1 cellular context compared by ENCODE assay signal in the genomic region with DNA sequence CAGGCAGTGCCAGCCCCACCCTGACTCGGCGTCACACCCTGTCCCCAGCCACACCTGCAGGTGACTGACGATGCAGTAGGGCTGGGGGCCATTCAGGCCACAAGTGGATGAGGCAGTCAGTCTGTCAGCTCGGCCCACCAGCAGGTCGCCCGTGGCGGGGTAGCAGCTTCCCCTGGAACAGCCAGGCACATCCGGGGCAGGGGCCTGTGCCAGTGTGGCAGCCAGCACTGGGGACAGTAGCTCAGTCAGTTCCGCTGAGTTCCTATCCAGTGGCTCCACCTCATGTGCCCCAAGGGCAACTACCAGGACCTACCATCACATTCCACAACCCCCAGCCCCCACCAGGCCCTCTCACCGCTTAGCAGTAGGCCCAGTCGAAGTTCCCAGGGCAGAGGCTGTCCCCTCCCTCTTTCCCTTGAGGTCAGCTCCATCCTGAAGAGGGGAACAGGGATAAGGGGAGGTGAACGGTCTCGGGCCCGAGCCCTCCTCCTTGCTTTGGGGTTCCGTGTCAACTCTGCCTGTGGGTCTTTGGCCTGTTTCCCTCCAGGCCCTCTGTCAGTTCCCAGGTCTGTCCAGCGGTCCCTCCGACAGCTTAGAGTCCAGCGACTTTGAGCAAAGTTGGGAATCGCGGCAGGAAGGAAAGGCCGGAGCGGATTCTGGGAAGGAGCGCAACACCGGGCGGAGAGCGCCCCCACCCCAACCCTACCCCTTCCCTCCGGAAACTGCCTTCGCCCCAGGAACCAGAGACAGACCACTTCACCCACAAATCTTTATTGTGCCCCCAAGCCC.
TF ChIP-seq lines count a peak whose summit lies in the region.

A gene (minus strand): TSS at position 614 of the 789 bp plus-strand sequence. CDS start 183 bp downstream, at position 431.

TF ChIP-seq in HepG2, 621 proteins besides CTCF, POLR2A, EP300 and RAD21 (continued from another document):
- TF ChIP-seq, protein P1, sequence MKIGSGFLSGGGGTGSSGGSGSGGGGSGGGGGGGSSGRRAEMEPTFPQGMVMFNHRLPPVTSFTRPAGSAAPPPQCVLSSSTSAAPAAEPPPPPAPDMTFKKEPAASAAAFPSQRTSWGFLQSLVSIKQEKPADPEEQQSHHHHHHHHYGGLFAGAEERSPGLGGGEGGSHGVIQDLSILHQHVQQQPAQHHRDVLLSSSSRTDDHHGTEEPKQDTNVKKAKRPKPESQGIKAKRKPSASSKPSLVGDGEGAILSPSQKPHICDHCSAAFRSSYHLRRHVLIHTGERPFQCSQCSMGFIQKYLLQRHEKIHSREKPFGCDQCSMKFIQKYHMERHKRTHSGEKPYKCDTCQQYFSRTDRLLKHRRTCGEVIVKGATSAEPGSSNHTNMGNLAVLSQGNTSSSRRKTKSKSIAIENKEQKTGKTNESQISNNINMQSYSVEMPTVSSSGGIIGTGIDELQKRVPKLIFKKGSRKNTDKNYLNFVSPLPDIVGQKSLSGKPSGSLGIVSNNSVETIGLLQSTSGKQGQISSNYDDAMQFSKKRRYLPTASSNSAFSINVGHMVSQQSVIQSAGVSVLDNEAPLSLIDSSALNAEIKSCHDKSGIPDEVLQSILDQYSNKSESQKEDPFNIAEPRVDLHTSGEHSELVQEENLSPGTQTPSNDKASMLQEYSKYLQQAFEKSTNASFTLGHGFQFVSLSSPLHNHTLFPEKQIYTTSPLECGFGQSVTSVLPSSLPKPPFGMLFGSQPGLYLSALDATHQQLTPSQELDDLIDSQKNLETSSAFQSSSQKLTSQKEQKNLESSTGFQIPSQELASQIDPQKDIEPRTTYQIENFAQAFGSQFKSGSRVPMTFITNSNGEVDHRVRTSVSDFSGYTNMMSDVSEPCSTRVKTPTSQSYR (CRISPR knock-in tag; IDR thresholded peaks at IDR 0.05; ENCODE audit: borderline replicate concordance): peak; percentile 45; the same call in 1 of the 2 replicates
- peak; percentile 62; the same call in 1 of the 2 replicates for TF ChIP-seq MAF1 (CRISPR knock-in tag; IDR thresholded peaks at IDR 0.05; ENCODE audit: borderline replicate concordance)
- no peak for TF ChIP-seq EHMT2 (IDR thresholded peaks at IDR 0.05; ENCODE audit: borderline replicate concordance, low read depth, low read length)
- 0 out of 2 replicates have a peak, but pooled peaks have one; percentile 5 for TF ChIP-seq ZBTB38 (CRISPR knock-in tag; IDR thresholded peaks at IDR 0.05)
- no peak for TF ChIP-seq ZNF382 (CRISPR knock-in tag; IDR thresholded peaks at IDR 0.05; ENCODE audit: borderline replicate concordance)
- TF ChIP-seq, protein P2, sequence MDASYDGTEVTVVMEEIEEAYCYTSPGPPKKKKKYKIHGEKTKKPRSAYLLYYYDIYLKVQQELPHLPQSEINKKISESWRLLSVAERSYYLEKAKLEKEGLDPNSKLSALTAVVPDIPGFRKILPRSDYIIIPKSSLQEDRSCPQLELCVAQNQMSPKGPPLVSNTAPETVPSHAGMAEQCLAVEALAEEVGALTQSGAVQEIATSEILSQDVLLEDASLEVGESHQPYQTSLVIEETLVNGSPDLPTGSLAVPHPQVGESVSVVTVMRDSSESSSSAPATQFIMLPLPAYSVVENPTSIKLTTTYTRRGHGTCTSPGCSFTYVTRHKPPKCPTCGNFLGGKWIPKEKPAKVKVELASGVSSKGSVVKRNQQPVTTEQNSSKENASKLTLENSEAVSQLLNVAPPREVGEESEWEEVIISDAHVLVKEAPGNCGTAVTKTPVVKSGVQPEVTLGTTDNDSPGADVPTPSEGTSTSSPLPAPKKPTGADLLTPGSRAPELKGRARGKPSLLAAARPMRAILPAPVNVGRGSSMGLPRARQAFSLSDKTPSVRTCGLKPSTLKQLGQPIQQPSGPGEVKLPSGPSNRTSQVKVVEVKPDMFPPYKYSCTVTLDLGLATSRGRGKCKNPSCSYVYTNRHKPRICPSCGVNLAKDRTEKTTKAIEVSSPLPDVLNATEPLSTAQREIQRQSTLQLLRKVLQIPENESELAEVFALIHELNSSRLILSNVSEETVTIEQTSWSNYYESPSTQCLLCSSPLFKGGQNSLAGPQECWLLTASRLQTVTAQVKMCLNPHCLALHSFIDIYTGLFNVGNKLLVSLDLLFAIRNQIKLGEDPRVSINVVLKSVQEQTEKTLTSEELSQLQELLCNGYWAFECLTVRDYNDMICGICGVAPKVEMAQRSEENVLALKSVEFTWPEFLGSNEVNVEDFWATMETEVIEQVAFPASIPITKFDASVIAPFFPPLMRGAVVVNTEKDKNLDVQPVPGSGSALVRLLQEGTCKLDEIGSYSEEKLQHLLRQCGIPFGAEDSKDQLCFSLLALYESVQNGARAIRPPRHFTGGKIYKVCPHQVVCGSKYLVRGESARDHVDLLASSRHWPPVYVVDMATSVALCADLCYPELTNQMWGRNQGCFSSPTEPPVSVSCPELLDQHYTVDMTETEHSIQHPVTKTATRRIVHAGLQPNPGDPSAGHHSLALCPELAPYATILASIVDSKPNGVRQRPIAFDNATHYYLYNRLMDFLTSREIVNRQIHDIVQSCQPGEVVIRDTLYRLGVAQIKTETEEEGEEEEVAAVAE (CRISPR knock-in tag; IDR thresholded peaks at IDR 0.05; ENCODE audit: borderline replicate concordance): no peak
- TF ChIP-seq, protein P3, sequence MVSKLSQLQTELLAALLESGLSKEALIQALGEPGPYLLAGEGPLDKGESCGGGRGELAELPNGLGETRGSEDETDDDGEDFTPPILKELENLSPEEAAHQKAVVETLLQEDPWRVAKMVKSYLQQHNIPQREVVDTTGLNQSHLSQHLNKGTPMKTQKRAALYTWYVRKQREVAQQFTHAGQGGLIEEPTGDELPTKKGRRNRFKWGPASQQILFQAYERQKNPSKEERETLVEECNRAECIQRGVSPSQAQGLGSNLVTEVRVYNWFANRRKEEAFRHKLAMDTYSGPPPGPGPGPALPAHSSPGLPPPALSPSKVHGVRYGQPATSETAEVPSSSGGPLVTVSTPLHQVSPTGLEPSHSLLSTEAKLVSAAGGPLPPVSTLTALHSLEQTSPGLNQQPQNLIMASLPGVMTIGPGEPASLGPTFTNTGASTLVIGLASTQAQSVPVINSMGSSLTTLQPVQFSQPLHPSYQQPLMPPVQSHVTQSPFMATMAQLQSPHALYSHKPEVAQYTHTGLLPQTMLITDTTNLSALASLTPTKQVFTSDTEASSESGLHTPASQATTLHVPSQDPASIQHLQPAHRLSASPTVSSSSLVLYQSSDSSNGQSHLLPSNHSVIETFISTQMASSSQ (IDR thresholded peaks at IDR 0.05; ENCODE audit: low read depth): no peak
- TF ChIP-seq, protein P3 (CRISPR knock-in tag; IDR thresholded peaks at IDR 0.05; ENCODE audit: borderline replicate concordance): 0 out of 2 replicates have a peak, but pooled peaks have one; percentile 52
- TF ChIP-seq, protein P4, sequence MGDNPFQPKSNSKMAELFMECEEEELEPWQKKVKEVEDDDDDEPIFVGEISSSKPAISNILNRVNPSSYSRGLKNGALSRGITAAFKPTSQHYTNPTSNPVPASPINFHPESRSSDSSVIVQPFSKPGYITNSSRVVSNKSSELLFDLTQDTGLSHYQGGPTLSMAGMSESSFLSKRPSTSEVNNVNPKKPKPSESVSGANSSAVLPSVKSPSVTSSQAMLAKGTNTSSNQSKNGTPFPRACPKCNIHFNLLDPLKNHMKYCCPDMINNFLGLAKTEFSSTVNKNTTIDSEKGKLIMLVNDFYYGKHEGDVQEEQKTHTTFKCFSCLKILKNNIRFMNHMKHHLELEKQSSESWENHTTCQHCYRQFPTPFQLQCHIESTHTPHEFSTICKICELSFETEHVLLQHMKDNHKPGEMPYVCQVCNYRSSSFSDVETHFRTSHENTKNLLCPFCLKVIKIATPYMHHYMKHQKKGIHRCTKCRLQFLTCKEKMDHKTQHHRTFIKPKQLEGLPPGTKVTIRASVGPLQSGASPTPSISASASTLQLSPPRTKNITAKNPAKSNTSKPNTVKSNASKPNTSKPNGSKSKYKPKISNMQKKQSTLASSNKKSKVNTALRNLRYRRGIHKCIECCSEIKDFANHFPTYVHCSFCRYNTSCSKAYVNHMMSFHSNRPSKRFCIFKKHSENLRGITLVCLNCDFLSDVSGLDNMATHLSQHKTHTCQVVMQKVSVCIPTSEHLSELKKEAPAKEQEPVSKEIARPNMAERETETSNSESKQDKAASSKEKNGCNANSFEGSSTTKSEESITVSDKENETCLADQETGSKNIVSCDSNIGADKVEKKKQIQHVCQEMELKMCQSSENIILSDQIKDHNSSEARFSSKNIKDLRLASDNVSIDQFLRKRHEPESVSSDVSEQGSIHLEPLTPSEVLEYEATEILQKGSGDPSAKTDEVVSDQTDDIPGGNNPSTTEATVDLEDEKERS (CRISPR knock-in tag; IDR thresholded peaks at IDR 0.05): no peak
- TF ChIP-seq, protein P5, sequence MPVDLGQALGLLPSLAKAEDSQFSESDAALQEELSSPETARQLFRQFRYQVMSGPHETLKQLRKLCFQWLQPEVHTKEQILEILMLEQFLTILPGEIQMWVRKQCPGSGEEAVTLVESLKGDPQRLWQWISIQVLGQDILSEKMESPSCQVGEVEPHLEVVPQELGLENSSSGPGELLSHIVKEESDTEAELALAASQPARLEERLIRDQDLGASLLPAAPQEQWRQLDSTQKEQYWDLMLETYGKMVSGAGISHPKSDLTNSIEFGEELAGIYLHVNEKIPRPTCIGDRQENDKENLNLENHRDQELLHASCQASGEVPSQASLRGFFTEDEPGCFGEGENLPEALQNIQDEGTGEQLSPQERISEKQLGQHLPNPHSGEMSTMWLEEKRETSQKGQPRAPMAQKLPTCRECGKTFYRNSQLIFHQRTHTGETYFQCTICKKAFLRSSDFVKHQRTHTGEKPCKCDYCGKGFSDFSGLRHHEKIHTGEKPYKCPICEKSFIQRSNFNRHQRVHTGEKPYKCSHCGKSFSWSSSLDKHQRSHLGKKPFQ (CRISPR knock-in tag; IDR thresholded peaks at IDR 0.05; ENCODE audit: insufficient replicate concordance): peak; percentile 23
- TF ChIP-seq, protein P6, sequence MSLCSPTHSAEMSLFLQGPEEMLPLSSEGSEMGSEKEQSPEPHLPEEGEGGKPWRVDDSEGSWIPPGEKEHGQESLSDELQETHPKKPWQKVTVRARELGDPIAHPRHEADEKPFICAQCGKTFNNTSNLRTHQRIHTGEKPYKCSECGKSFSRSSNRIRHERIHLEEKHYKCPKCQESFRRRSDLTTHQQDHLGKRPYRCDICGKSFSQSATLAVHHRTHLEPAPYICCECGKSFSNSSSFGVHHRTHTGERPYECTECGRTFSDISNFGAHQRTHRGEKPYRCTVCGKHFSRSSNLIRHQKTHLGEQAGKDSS (CRISPR knock-in tag; IDR thresholded peaks at IDR 0.05; ENCODE audit: borderline replicate concordance, low read depth): no peak
- TF ChIP-seq ZNF44 (CRISPR knock-in tag; IDR thresholded peaks at IDR 0.05): no peak; the same call in 1 of the 2 replicates
- peak; percentile 68; the same call in 1 of the 2 replicates for TF ChIP-seq YEATS4 (CRISPR knock-in tag; IDR thresholded peaks at IDR 0.05; ENCODE audit: borderline replicate concordance)
